8 cellular contexts compared by ENCODE assay signal in genomic region chr11:60951611-60951908, GRCh38. TPM values are rescaled to one million over a fixed set of nuclear protein-coding genes. Genes with fewer than 3 reads are reported as not detected.
DNase-seq lines count a peak whose midpoint lies in the region; ATAC-seq and TF ChIP-seq lines count a peak whose summit lies in the region.

No MANE protein-coding gene starts in this region.

- H3K4me3 ChIP-seq in DOHH2 (ENCODE audit: low read length) (peak overlapping the region; percentile 97), heart left ventricle (peak overlapping the region; percentile 45 to 77 (median 58))

- 4 to 7% (median 5%) methylated on average over 9 of the region's 9 CpGs for WGBS in heart left ventricle, 4 donors

- H3K4me1 Mint-ChIP-seq in T-cell (peaks cover 18 to 35% (median 22%) of the 10 kb centered on the region in 3 donors), osteocyte (ENCODE audit: unreplicated experiment) (peaks cover 17% of the 10 kb centered on the region)

- H3K27me3 Mint-ChIP-seq in T-cell (peaks cover 0 to 15% of the 10 kb centered on the region in 2 donors), osteocyte (ENCODE audit: unreplicated experiment) (no peaks in the 10 kb centered on the region)

- H4K20me1 ChIP-seq in DOHH2 (ENCODE audit: control insufficient read depth, insufficient read depth, low read depth, low read length), result no peaks in the 10 kb centered on the region

- H3K9me2 ChIP-seq in DOHH2 (replicated peaks; ENCODE audit: control insufficient read depth, low read length), result no peaks in the 10 kb centered on the region

- H3K4me1 ChIP-seq in DOHH2 (ENCODE audit: control insufficient read depth, low read length), result peaks cover 59% of the 10 kb centered on the region
- H3K4me1 ChIP-seq in heart left ventricle, result peaks cover 0 to 70% (median 15%) of the 10 kb centered on the region in 12 donors

- ATAC-seq in T-cell (replicated peaks in 1 of 4) (peak in 2 of 4 experiments; percentile 18 to 20), heart left ventricle (peak; percentile 11 to 51 (median 41))

- CTCF ChIA-PET in T-cell (lab: Charles Lee), result no interaction called here

- H3K36me3 Mint-ChIP-seq in T-cell (no peaks in the 10 kb centered on the region), osteocyte (ENCODE audit: unreplicated experiment) (no peaks in the 10 kb centered on the region)

- DNase-seq in T-cell, result no peak
- DNase-seq in heart left ventricle, result no peak
- no peak for DNase-seq in osteocyte (ENCODE audit: extremely low spot score, unreplicated experiment)
- no peak for DNase-seq in NCI-H1436 treated with DMSO at 0.1 percent for 48 hours (lab: John Stamatoyannopoulos, UW)
- DNase-seq in DMS79 treated with DMSO at 0.1 percent for 48 hours (lab: John Stamatoyannopoulos, UW), result no peak
- DNase-seq in NCI-H2171 (lab: John Stamatoyannopoulos, UW), result no peak
- DNase-seq in NCI-H446 treated with DMSO at 0.1 percent for 48 hours (lab: John Stamatoyannopoulos, UW), result no peak

- H3F3A ChIP-seq in DOHH2 (ENCODE audit: control insufficient read depth, insufficient read depth), result peaks cover 6% of the 10 kb centered on the region; the same call in 1 of the 2 replicates

- H3K9me3 Mint-ChIP-seq in T-cell (no peaks in the 10 kb centered on the region), osteocyte (ENCODE audit: unreplicated experiment) (no peaks in the 10 kb centered on the region)

- intact Hi-C loops in heart left ventricle (cut with DNase I), result loop anchor here in 3 of 10 donors (2.0 to 5.0 kb wide), 4 partner anchors 34 to 119 kb away; partner anchors contain the start of gene TMEM109 (in 2 of the 3)

- POLR2A ChIA-PET in T-cell (lab: Charles Lee), result no interaction called here

- H3K27ac Mint-ChIP-seq in T-cell (peak overlapping the region; percentile 91 to 94), osteocyte (ENCODE audit: unreplicated experiment) (peak overlapping the region; percentile 88)

- peaks cover 25% of the 10 kb centered on the region for H3K36me3 ChIP-seq in DOHH2 (ENCODE audit: control insufficient read depth, low read length)
- H3K36me3 ChIP-seq in heart left ventricle, result peaks cover 0 to 8% (median 0%) of the 10 kb centered on the region in 9 donors

- H3K27me3 ChIP-seq in DOHH2 (ENCODE audit: control insufficient read depth, low read length), result no peaks in the 10 kb centered on the region
- peaks cover 0 to 5% (median 0%) of the 10 kb centered on the region in 9 donors for H3K27me3 ChIP-seq in heart left ventricle

- H3K4me2 ChIP-seq in DOHH2 (ENCODE audit: low read length), result peak overlapping the region; percentile 99

- H3K4me3 Mint-ChIP-seq in T-cell, result peak overlapping the region; percentile 82 to 86 (median 84)
- peak overlapping the region; percentile 72 for H3K4me3 Mint-ChIP-seq in osteocyte (ENCODE audit: unreplicated experiment)

- no peak for TF ChIP-seq CTCF in DOHH2 (IDR thresholded peaks at IDR 0.05; ENCODE audit: low read depth, low read length, poor library complexity, severe bottlenecking)
- no peak for TF ChIP-seq CTCF in heart left ventricle (IDR thresholded peaks at IDR 0.05)
- no peak for TF ChIP-seq CTCF in osteocyte (IDR thresholded peaks at IDR 0.05)

- H3K27ac ChIP-seq in DOHH2 (ENCODE audit: low read depth, low read length), result peak overlapping the region; percentile 91
- H3K27ac ChIP-seq in heart left ventricle, result peak overlapping the region; percentile 67 to 96 (median 87)

- H3K9me3 ChIP-seq in DOHH2 (ENCODE audit: control insufficient read depth, insufficient read depth, low read length) (no peaks in the 10 kb centered on the region), heart left ventricle (no peaks in the 10 kb centered on the region)

- H3K79me2 ChIP-seq in DOHH2 (ENCODE audit: control insufficient read depth, low read length), result peaks cover 50% of the 10 kb centered on the region

- TF ChIP-seq POLR2A in heart left ventricle (IDR thresholded peaks at IDR 0.05), result no peak

RNA-seq across cellular contexts. Expression of gene SLC15A3, which starts 0.4 kb away (rescaled TPM):
- total RNA-seq in T-cell (10 to 100 TPM in 1 of 5 donors, 1 to 10 TPM in 4; 5.4 to 12.2 (median 6.7) TPM), heart left ventricle (10 to 100 TPM; 11.9 to 85.1 (median 19.1) TPM), osteocyte (11.6 and 14.6 TPM in 2 replicates)
- polyA plus RNA-seq in heart left ventricle, result 10 to 100 TPM; 14.8 to 26.4 TPM

RNA-seq across cellular contexts. Expression of gene CD6, which starts 19.9 kb away (rescaled TPM):
- total RNA-seq in T-cell (100 to 1,000 TPM; 413 to 594 (median 495) TPM), heart left ventricle (1 to 10 TPM in 2 of 9 donors, under 1 TPM in 6, not detected in 1; 0.12 to 6.1 (median 0.40) TPM), osteocyte (not detected in 2 replicates)
- under 1 TPM; 0.08 to 0.19 TPM for polyA plus RNA-seq in heart left ventricle

RNA-seq across cellular contexts. Expression of gene TMEM132A, which starts 27.3 kb away (rescaled TPM):
- total RNA-seq in T-cell, result 1 to 10 TPM in 2 of 5 donors, under 1 TPM in 1, not detected in 2; 0.23 to 1.6 (median 1.2) TPM
- total RNA-seq in heart left ventricle, result 10 to 100 TPM in 2 of 9 donors, 1 to 10 TPM in 7; 3.1 to 16.1 (median 8.5) TPM
- polyA plus RNA-seq in heart left ventricle, result 1 to 10 TPM; 7.0 to 8.9 TPM
- 113 and 118 TPM in 2 replicates for total RNA-seq in osteocyte

RNA-seq across cellular contexts. Expression of gene TMEM109, which starts 37.6 kb away (rescaled TPM):
- total RNA-seq in T-cell (10 to 100 TPM; 55.6 to 82.1 (median 71.8) TPM), heart left ventricle (100 to 1,000 TPM in 4 of 9 donors, 10 to 100 TPM in 5; 82.9 to 123 (median 96.3) TPM), osteocyte (144 and 152 TPM in 2 replicates)
- polyA plus RNA-seq in heart left ventricle, result 100 to 1,000 TPM in 1 of 2 donors, 10 to 100 TPM in 1; 71.8 to 131 TPM

RNA-seq across cellular contexts. Expression of gene PRPF19, which starts 45.2 kb away (rescaled TPM):
- total RNA-seq in T-cell (100 to 1,000 TPM in 2 of 5 donors, 10 to 100 TPM in 3; 81.7 to 106 (median 96.9) TPM), heart left ventricle (10 to 100 TPM; 30.8 to 72.0 (median 40.8) TPM), osteocyte (78.0 and 78.2 TPM in 2 replicates)
- 10 to 100 TPM; 35.5 to 62.2 TPM for polyA plus RNA-seq in heart left ventricle

Comparison
In these comparisons a context has a peak if more than half of its experiments do, and no peak if none do; other contexts are left out.
1. RNA of gene CD6, which starts 19.9 kb away (total RNA-seq): 413 to 594 TPM in T-cell; 0.12 to 6.1 TPM in heart left ventricle and not detected in osteocyte; every median in the first group is over 10 times any median in the second.